ENCODE assay signal across 1 cellular context in genomic region chr4:173182403-173182802, GRCh38.
TF ChIP-seq lines count a peak whose summit lies in the region.

No MANE protein-coding gene starts in this region.

TF ChIP-seq in SK-N-SH, 30 proteins besides CTCF, POLR2A, EP300 and RAD21 (continued from another document):
- TF ChIP-seq FOXJ3 (CRISPR knock-in tag; IDR thresholded peaks at IDR 0.05) (no peak), ZBTB33 (IDR thresholded peaks at IDR 0.05; ENCODE audit: borderline replicate concordance, low read depth) (no peak), NRF1 (IDR thresholded peaks at IDR 0.05; ENCODE audit: low read depth, low read length) (no peak), RFX5 (IDR thresholded peaks at IDR 0.05; ENCODE audit: low read length) (no peak), NFIC (IDR thresholded peaks at IDR 0.05; ENCODE audit: borderline replicate concordance) (peak; percentile 20; the same call in 1 of the 2 replicates)
